ENCODE assay signal across 1 cellular context in genomic region chr7:19294629-19295028, GRCh38.
TF ChIP-seq lines count a peak whose summit lies in the region.

No MANE protein-coding gene starts in this region.

TF ChIP-seq in HEK293, 187 proteins besides CTCF, POLR2A, EP300 and RAD21 (continued from another document):
- no peak for TF ChIP-seq ZNF658 (tag by site-specific recombination; IDR thresholded peaks at IDR 0.05)
- no peak for TF ChIP-seq ZNF433 (tag by site-specific recombination; IDR thresholded peaks at IDR 0.05; ENCODE audit: low read depth)
- peak; percentile 69 for TF ChIP-seq PRDM6 (tag by site-specific recombination; IDR thresholded peaks at IDR 0.05)
- TF ChIP-seq ZXDB (tag by site-specific recombination; IDR thresholded peaks at IDR 0.05), result peak; percentile 35; the same call in 1 of the 2 replicates
- TF ChIP-seq ZNF280D (tag by site-specific recombination; IDR thresholded peaks at IDR 0.05), result no peak
- peak; percentile 76 for TF ChIP-seq ZNF341 (tag by site-specific recombination; IDR thresholded peaks at IDR 0.05; ENCODE audit: low read depth)
- TF ChIP-seq PRDM4 (tag by site-specific recombination; IDR thresholded peaks at IDR 0.05), result peak; percentile 53
- no peak for TF ChIP-seq ZNF174 (tag by site-specific recombination; IDR thresholded peaks at IDR 0.05)
- peak; percentile 76; the same call in 1 of the 2 replicates for TF ChIP-seq ZNF677 (tag by site-specific recombination; IDR thresholded peaks at IDR 0.05)
- no peak for TF ChIP-seq SCRT2 (tag by site-specific recombination; IDR thresholded peaks at IDR 0.05)
- TF ChIP-seq ZNF513 (tag by site-specific recombination; IDR thresholded peaks at IDR 0.05), result no peak
- TF ChIP-seq SP7 (tag by site-specific recombination; IDR thresholded peaks at IDR 0.05), result peak; percentile 62; the same call in 1 of the 2 replicates
- TF ChIP-seq BCL11B (tag by site-specific recombination; IDR thresholded peaks at IDR 0.05; ENCODE audit: low read depth), result no peak
